ENCODE assay signal across 8 cellular contexts in the genomic region with DNA sequence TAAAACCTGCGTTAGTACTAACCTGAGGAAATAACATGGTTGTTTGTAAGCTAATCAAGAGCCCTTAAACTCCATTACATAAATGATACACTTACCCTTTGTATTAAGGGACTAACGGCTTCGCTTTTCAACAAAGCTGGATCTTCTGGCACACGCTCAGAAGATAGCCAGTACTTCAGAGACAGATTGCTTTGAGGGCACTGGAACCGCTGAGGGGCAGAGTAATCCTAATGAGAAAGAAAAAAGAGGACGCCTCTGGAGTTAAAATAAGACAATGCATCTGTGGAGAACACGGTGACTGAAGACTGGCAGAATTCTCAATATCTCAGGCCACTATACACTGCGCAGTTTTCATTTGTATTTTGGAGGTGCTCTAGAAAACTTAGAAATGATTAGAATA. TPM values are rescaled to one million over a fixed set of nuclear protein-coding genes. Genes with fewer than 3 reads are reported as not detected.
DNase-seq lines count a peak whose midpoint lies in the region; ATAC-seq and TF ChIP-seq lines count a peak whose summit lies in the region.

No MANE protein-coding gene starts in this region.

- DNase-seq in heart left ventricle = no peak
- no peak for DNase-seq in Right ventricle myocardium superior
- no peak for DNase-seq in hepatocyte (ENCODE audit: low spot score)
- no peak for DNase-seq in upper lobe of left lung
- DNase-seq in left lung = no peak
- DNase-seq in Peyer's patch = no peak
- DNase-seq in HT-29 (ENCODE audit: low spot score) = no peak

- no peaks in the 10 kb centered on the region for H3K27me3 ChIP-seq in heart left ventricle
- H3K27me3 ChIP-seq in hepatocyte = no peaks in the 10 kb centered on the region
- H3K27me3 ChIP-seq in upper lobe of left lung = no peaks in the 10 kb centered on the region
- no peaks in the 10 kb centered on the region for H3K27me3 ChIP-seq in left lung
- H3K27me3 ChIP-seq in Peyer's patch = no peaks in the 10 kb centered on the region

- TF ChIP-seq EP300 in upper lobe of left lung (IDR thresholded peaks at IDR 0.05) = no peak

- no peaks in the 10 kb centered on the region for H3K9me3 ChIP-seq in heart left ventricle
- no peaks in the 10 kb centered on the region for H3K9me3 ChIP-seq in hepatocyte (ENCODE audit: low read depth)
- no peaks in the 10 kb centered on the region for H3K9me3 ChIP-seq in upper lobe of left lung
- no peaks in the 10 kb centered on the region for H3K9me3 ChIP-seq in left lung
- H3K9me3 ChIP-seq in Peyer's patch = no peaks in the 10 kb centered on the region

- no peaks in the 10 kb centered on the region for H3K9me2 ChIP-seq in hepatocyte (replicated peaks; ENCODE audit: insufficient read depth)

- no peak for TF ChIP-seq POLR2A in heart left ventricle (IDR thresholded peaks at IDR 0.05)
- no peak for TF ChIP-seq POLR2A in upper lobe of left lung (IDR thresholded peaks at IDR 0.05)
- TF ChIP-seq POLR2A in Peyer's patch (IDR thresholded peaks at IDR 0.05) = no peak

- H3K4me1 ChIP-seq in heart left ventricle (peaks cover 0 to 37% (median 23%) of the 10 kb centered on the region in 12 donors), hepatocyte (ENCODE audit: insufficient read depth) (peaks cover 13% of the 10 kb centered on the region), upper lobe of left lung (peaks cover 19 to 26% (median 24%) of the 10 kb centered on the region in 4 donors), left lung (peaks cover 7 to 35% of the 10 kb centered on the region in 2 donors), Peyer's patch (peaks cover 0 to 22% (median 2%) of the 10 kb centered on the region in 4 donors)

- peak overlapping the region in 11 of 12 donors; percentile 37 to 99 (median 97) for H3K27ac ChIP-seq in heart left ventricle
- H3K27ac ChIP-seq in VCaP = peak overlapping the region; percentile 91
- H3K27ac ChIP-seq in hepatocyte = peak overlapping the region; percentile 97
- peak overlapping the region in 1 of 4 donors; percentile 98 for H3K27ac ChIP-seq in upper lobe of left lung
- peak overlapping the region in 1 of 2 donors; percentile 90 for H3K27ac ChIP-seq in left lung
- H3K27ac ChIP-seq in Peyer's patch = no peak overlapping the region

- H3K4me2 ChIP-seq in hepatocyte = peak overlapping the region; percentile 79

- WGBS in heart left ventricle, 4 donors = 46 to 66% (median 61%) methylated on average over 8 of the region's 8 CpGs
- 68% methylated on average over 8 of the region's 8 CpGs for WGBS in hepatocyte (ENCODE audit: low lambda C conversion rate, missing lambda C conversion rate)
- WGBS in upper lobe of left lung, 2 donors = 67 to 72% methylated on average over 8 of the region's 8 CpGs

- H3K36me3 ChIP-seq in heart left ventricle = no peaks in the 10 kb centered on the region
- no peaks in the 10 kb centered on the region for H3K36me3 ChIP-seq in hepatocyte (replicated peaks; ENCODE audit: insufficient read depth, low read depth)
- H3K36me3 ChIP-seq in upper lobe of left lung = no peaks in the 10 kb centered on the region
- no peaks in the 10 kb centered on the region for H3K36me3 ChIP-seq in left lung
- H3K36me3 ChIP-seq in Peyer's patch = no peaks in the 10 kb centered on the region

- ATAC-seq in heart left ventricle (peak in 1 of 4 donors; percentile 4), Right ventricle myocardium superior (ENCODE audit: poor library complexity) (no peak), upper lobe of left lung (ENCODE audit: low FRiP score in 2 of 2) (no peak), left lung (no peak)

- peak overlapping the region in 9 of 12 donors; percentile 78 to 98 (median 90) for H3K4me3 ChIP-seq in heart left ventricle
- no peak overlapping the region for H3K4me3 ChIP-seq in hepatocyte
- H3K4me3 ChIP-seq in upper lobe of left lung = peak overlapping the region in 3 of 4 donors; percentile 61 to 98 (median 98)
- peak overlapping the region in 1 of 2 donors; percentile 94 for H3K4me3 ChIP-seq in left lung
- H3K4me3 ChIP-seq in Peyer's patch = peak overlapping the region in 1 of 4 donors; percentile 65

- TF ChIP-seq CTCF in heart left ventricle (IDR thresholded peaks at IDR 0.05) (peak in 1 of 12 donors; percentile 15), VCaP (conservative IDR thresholded peaks at IDR 0.05) (no peak), hepatocyte (IDR thresholded peaks at IDR 0.05; ENCODE audit: poor library complexity) (no peak), upper lobe of left lung (IDR thresholded peaks at IDR 0.05) (no peak), left lung (IDR thresholded peaks at IDR 0.05) (no peak), Peyer's patch (IDR thresholded peaks at IDR 0.05) (no peak)

- peaks cover 27% of the 10 kb centered on the region for H4K20me1 ChIP-seq in hepatocyte (ENCODE audit: insufficient read depth, poor library complexity, severe bottlenecking)

- H3K79me2 ChIP-seq in hepatocyte = peaks cover 31% of the 10 kb centered on the region

- intact Hi-C loops in heart left ventricle (cut with DNase I) (loop anchor here in 7 of 10 donors (2.0 to 10.0 kb wide), 3 partner anchors 22 to 134 kb away; a partner anchor contains a TSS), Right ventricle myocardium superior (cut with DNase I) (no loop called here), left lung (cut with DNase I) (no loop called here)

- H2AFZ ChIP-seq in hepatocyte = peak overlapping the region; percentile 58

RNA-seq across cellular contexts. Expression of a gene that starts 1.5 kb away (rescaled TPM):
- total RNA-seq in heart left ventricle (100 to 1,000 TPM; 174 to 340 (median 252) TPM), Right ventricle myocardium superior (274 TPM), hepatocyte (131 and 150 TPM in 2 replicates), upper lobe of left lung (100 to 1,000 TPM in 5 of 6 donors, 10 to 100 TPM in 1; 69.1 to 215 (median 116) TPM), left lung (100 to 1,000 TPM; 125 to 135 TPM), Peyer's patch (100 to 1,000 TPM in 2 of 4 donors, 10 to 100 TPM in 2; 81.2 to 193 (median 106) TPM)
- polyA plus RNA-seq in heart left ventricle (100 to 1,000 TPM; 150 to 249 TPM), hepatocyte (164 and 209 TPM in 2 replicates)
- total RNA-seq in HT-29 (2014; rRNA removed; shearing (Covaris generic)) = 22.6 and 25.1 TPM in 2 replicates

Comparison
In these comparisons a context has a peak if more than half of its experiments do, and no peak if none do; other contexts are left out.
1. intact Hi-C loops: an anchor here in heart left ventricle (2.0 to 10.0 kb wide); none called in Right ventricle myocardium superior and left lung.
2. H3K27ac ChIP-seq: peak in heart left ventricle (11 of 12), VCaP (single experiment) and hepatocyte (single experiment); none in Peyer's patch (0 of 4).